14 cellular contexts compared by ENCODE assay signal in the genomic region with DNA sequence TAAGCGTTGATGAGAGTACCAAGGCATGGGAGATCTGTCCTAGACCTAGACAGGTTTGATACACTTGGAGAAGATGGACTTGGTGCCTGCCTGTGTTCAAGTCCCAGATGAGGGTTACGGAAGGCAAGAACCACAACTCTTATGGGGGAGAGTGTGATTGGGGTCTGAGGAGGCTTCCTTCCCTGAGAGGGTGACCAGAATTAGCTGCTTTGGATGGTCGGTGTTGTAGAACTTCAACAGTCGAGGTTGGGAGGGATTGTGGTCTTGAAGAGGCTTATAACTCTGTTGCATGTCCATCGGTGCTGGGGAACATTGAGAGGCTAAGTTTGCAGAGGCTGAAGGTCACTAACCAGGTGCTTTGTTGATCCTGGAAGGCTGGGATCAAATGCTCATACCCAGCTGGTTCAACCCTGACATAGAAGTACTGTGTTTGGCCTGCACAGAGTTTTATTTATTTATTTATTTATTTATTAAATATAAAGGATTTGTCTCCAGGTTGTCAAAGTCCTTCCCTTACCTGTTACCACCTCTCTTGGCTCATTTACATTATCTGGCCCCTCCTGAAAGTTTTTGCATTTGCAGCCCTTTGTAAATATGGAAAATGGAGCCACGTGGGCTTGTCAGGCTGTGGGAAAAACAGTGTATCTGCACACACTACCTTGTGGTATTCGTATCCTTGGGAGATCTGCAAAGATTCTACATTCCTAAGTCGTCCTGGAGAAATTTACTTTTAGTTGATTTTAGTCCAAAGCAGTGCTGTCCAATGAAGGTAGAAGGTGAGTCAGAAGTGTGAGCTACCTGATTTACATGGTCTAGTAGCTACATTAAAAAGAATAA. TPM values are rescaled to one million over a fixed set of nuclear protein-coding genes. Genes with fewer than 3 reads are reported as not detected.
"Had no signal": no experiment of that assay in that cellular context is flagged by ENCODE, and none has a peak within 500 bp of the region (broad histone marks: within the 10 kb centered on the region; RNA-seq: fewer than 3 reads in every experiment).

No MANE protein-coding gene starts in this region.

- DNase-seq: activated CD4-positive, alpha-beta T cell treated with anti-CD3 and anti-CD28 coated beads, Interleukin-2, amount 50 U/mL, for 1 hour; activated gamma-delta T cell treated with Interleukin-2 at 50 U/mL for 16 hours; anterior cingulate cortex; cortex of kidney; effector CD4-positive, alpha-beta T cell; esophagus squamous epithelium; islet precursor cell; midbrain; retina; stimulated activated naive CD8-positive, alpha-beta T cell treated with anti-CD3 and anti-CD28 coated beads, Interleukin-15, Interleukin-2, amounts not matched to agents 100 U/mL and 50 U/mL, for 24 hours; trophoblast cell had no signal

- H3K4me3 ChIP-seq: esophagus squamous epithelium, hepatocyte had no signal

- H3K4me1 ChIP-seq: esophagus squamous epithelium had no signal

- H3K27me3 ChIP-seq: esophagus squamous epithelium, hepatocyte had no signal

- H3K27ac ChIP-seq: esophagus squamous epithelium, hepatocyte had no signal

- ATAC-seq: stimulated activated naive CD8-positive, alpha-beta T cell treated with anti-CD3 and anti-CD28 coated beads, Interleukin-15, Interleukin-2, amounts not matched to agents 100 U/mL and 50 U/mL, for 24 hours had no signal

- H3K9me3 ChIP-seq: esophagus squamous epithelium had no signal

RNA-seq across cellular contexts. Expression of gene EFCAB8, which starts 15.8 kb away (rescaled TPM):
- total RNA-seq: glomerular endothelial cell, myocyte had no signal
